Comparison of ENCODE assay signal across 26 cellular contexts in the genomic region with DNA sequence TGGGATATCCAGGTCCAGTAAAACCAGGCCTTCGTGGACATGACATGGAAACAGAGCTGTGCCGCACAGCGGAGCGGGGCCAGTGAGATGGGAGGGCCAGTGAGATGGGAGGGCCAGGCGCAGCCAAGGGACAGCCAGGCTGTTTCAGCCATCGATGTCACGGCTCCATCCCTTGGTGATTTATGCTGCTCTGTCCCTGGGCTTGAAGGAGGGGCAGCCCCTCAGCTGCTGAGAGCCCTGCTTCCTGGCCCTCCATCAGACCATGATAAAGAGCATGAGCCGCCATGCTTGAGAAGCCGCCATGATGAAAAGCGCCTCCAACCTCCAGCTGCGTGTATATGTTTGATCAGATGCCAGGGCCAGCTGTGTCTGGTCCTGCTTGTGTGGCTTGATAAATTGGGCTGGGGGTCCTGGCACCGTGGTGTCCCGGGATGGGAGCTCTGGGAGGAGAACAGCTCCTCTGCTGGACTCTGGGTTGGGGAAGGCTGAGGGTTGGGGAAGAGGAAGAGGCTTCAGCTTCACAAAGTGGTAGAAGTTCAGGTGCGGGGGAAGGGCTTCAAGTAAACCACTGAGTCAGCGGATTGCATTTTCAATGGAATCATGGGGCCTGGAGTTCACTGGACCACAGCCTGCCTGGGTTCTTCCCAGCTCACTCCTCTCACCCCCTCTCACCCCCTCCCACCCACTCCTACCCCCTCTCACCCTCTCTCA. TPM values are rescaled to one million over a fixed set of nuclear protein-coding genes. Genes with fewer than 3 reads are reported as not detected.
DNase-seq lines count a peak whose midpoint lies in the region; ATAC-seq, FAIRE-seq and TF ChIP-seq lines count a peak whose summit lies in the region.
"Had no signal": no experiment of that assay in that cellular context is flagged by ENCODE, and none has a peak within 500 bp of the region (broad histone marks: within the 10 kb centered on the region; RNA-seq: fewer than 3 reads in every experiment).

No MANE protein-coding gene starts in this region.

- BruUV-seq in K562 (replicated peaks; lab: Mats Ljungman, UMichigan), result no TSS peak

- H3K4me1 ChIP-seq in BE2C (0 out of 2 replicates have a peak, but pooled peaks cover 2% of the 10 kb centered on the region), K562 (replicated peaks in 1 of 2; ENCODE audit: control insufficient read depth in 2 of 2, insufficient read depth in 2 of 2, low read length in 2 of 2) (no peaks in the 10 kb centered on the region), left lung (no peaks in the 10 kb centered on the region), ovary (ENCODE audit: insufficient read depth) (no peaks in the 10 kb centered on the region)

- 3% methylated on average over 13 of the region's 15 CpGs for WGBS in K562 (ENCODE audit: insufficient coverage, low coverage, missing lambda C conversion rate)
- 87 to 89% (median 87%) methylated on average over 13 to 15 of the region's 15 CpGs for WGBS in ovary, 3 donors

- peak; percentile 13 for DNase-seq in BE2C
- no peak for DNase-seq in K562 (ENCODE audit: extremely low read depth in 1 of 4, low spot score in 3 of 4)
- peak; percentile 26 to 46 for DNase-seq in left lung
- peak in 4 of 5 donors; percentile 6 to 28 (median 10) for DNase-seq in ovary
- DNase-seq in NCI-H526 treated with DMSO at 0.1 percent for 48 hours (lab: John Stamatoyannopoulos, UW), result no peak
- no peak for DNase-seq in NCI-H1436 (lab: John Stamatoyannopoulos, UW)
- no peak for DNase-seq in brain microvascular endothelial cell
- DNase-seq: activated CD4-positive, alpha-beta T cell treated with anti-CD3 and anti-CD28 coated beads, Interleukin-2, amount 50 U/mL, for 4 hours; activated CD4-positive, CD25-positive, alpha-beta regulatory T cell; effector CD4-positive, alpha-beta T cell; NCI-H1092; NCI-H2029; NCI-H345; NCI-H82; SHP77; stimulated activated CD4-positive, alpha-beta T cell treated with anti-CD3 and anti-CD28 coated beads, Interleukin-2, amount 100 ng/mL, for 48 hours; SW 1271 had no signal

- no peak overlapping the region for H3K9ac ChIP-seq in K562 (ENCODE audit: insufficient read depth in 1 of 2, low read depth in 2 of 2, low read length in 2 of 2)

- H4K20me1 ChIP-seq in K562 (replicated peaks; ENCODE audit: control insufficient read depth, insufficient read depth, low read length), result no peaks in the 10 kb centered on the region; the same call in 1 of the 2 replicates

- H3K9me1 ChIP-seq in K562 (ENCODE audit: control insufficient read depth, insufficient read depth, low read length), result no peaks in the 10 kb centered on the region

- H3K27me3 ChIP-seq in BE2C (no peaks in the 10 kb centered on the region), K562 (ENCODE audit: control insufficient read depth in 2 of 2, insufficient read depth in 2 of 2, low read length in 2 of 2) (peaks cover 0 to 53% of the 10 kb centered on the region in 2 experiments; a peak in 3 of 5 replicates), left lung (peaks cover 0 to 13% of the 10 kb centered on the region in 2 donors), ovary (no peaks in the 10 kb centered on the region), brain microvascular endothelial cell (replicated peaks) (no peaks in the 10 kb centered on the region)

- no peak for FAIRE-seq in K562 (lab: Jason Lieb, UNC)
- FAIRE-seq: GM12878, urothelium cell line had no signal

- H3K79me2 ChIP-seq in K562 (ENCODE audit: control insufficient read depth, insufficient read depth, low read length), result no peaks in the 10 kb centered on the region

- H3K36me3 ChIP-seq in BE2C, result no peaks in the 10 kb centered on the region
- no peaks in the 10 kb centered on the region for H3K36me3 ChIP-seq in K562 (ENCODE audit: control insufficient read depth, insufficient read depth, low read length)
- H3K36me3 ChIP-seq in left lung, result no peaks in the 10 kb centered on the region
- H3K36me3 ChIP-seq in ovary, result no peaks in the 10 kb centered on the region
- no peaks in the 10 kb centered on the region for H3K36me3 ChIP-seq in brain microvascular endothelial cell (replicated peaks)
- H3K36me3 ChIP-seq: neutrophil had no signal

- TF ChIP-seq EP300 in K562 (IDR thresholded peaks at IDR 0.05; ENCODE audit: low read length), result no peak
- no peak for TF ChIP-seq EP300 in ovary (IDR thresholded peaks at IDR 0.05)

- H3K4me3 ChIP-seq in BE2C (ENCODE audit: low read depth, low read length), result no peak overlapping the region
- no peak overlapping the region for H3K4me3 ChIP-seq in K562
- H3K4me3 ChIP-seq in left lung, result no peak overlapping the region
- H3K4me3 ChIP-seq in ovary, result no peak overlapping the region
- no peak overlapping the region for H3K4me3 ChIP-seq in brain microvascular endothelial cell (ENCODE audit: low read depth, low read length)
- H3K4me3 ChIP-seq: GM12878 had no signal

- no peak overlapping the region for H3K4me2 ChIP-seq in K562 (ENCODE audit: insufficient read depth, low read length)

- POLR2A ChIA-PET in K562 (lab: Yijun Ruan, JAX), result no interaction called here

- TF ChIP-seq RAD21 in K562 (CRISPR knock-in tag; conservative IDR thresholded peaks at IDR 0.05 in 1 of 2, IDR thresholded peaks at IDR 0.05 in 1 of 2), result no peak

- TF ChIP-seq POLR2A in K562 (conservative IDR thresholded peaks at IDR 0.05) (no peak), ovary (IDR thresholded peaks at IDR 0.05) (no peak)

- TF ChIP-seq CTCF in BE2C (IDR thresholded peaks at IDR 0.05; ENCODE audit: low read depth, low read length) (no peak), K562 (IDR thresholded peaks at IDR 0.05 in 2 of 3, conservative IDR thresholded peaks at IDR 0.05 in 1 of 3; ENCODE audit: insufficient read depth in 2 of 3, low read depth in 1 of 3, low read length in 3 of 3) (no peak), left lung (IDR thresholded peaks at IDR 0.05) (no peak), ovary (IDR thresholded peaks at IDR 0.05) (no peak), brain microvascular endothelial cell (IDR thresholded peaks at IDR 0.05; ENCODE audit: low read depth, low read length, missing control alignments) (no peak)

- H3K27ac ChIP-seq in K562 (ENCODE audit: extremely low read depth, low read depth, low read length) (no peak overlapping the region), left lung (no peak overlapping the region), ovary (no peak overlapping the region), brain microvascular endothelial cell (no peak overlapping the region)
- H3K27ac ChIP-seq: C4-2B, HL-60, neutrophil had no signal

- H3K9me3 ChIP-seq in BE2C (no peaks in the 10 kb centered on the region), K562 (replicated peaks; ENCODE audit: control insufficient read depth, insufficient read depth, low read depth, low read length) (no peaks in the 10 kb centered on the region), left lung (no peaks in the 10 kb centered on the region), ovary (no peaks in the 10 kb centered on the region)
- H3K9me3 ChIP-seq: neutrophil had no signal

- intact Hi-C loops in K562 (cut with micrococcal nuclease), result no loop called here
- intact Hi-C loops in left lung (cut with DNase I), result no loop called here
- intact Hi-C loops in ovary (cut with DNase I), result no loop called here

- H2AFZ ChIP-seq in K562 (ENCODE audit: low read depth, low read length), result no peak overlapping the region

- ATAC-seq in K562 (no peak), left lung (no peak), HG02610 (IDR thresholded peaks at IDR 0.05; ENCODE audit: unreplicated experiment) (no peak)
- ATAC-seq: GM12878; left lobe of liver; stimulated activated memory B cell treated with anti-CD40 and anti-IgM and Interleukin-4, amounts not matched to agents 10 μg/mL and 1 μg/mL and 100 μg/mL, for 72 hours had no signal

- CTCF ChIA-PET in K562 (lab: Yijun Ruan, JAX; ENCODE audit: low intra/inter-chr PET ratio), result no interaction called here

- in situ Hi-C loops in K562 (cut with MboI) (no loop called here), brain microvascular endothelial cell (cut with HindIII; ENCODE audit: low pct_ligation_motif_present, low sequenced_read_pairs) (loop anchor here (10.0 to 25.0 kb wide), 2 partner anchors 71 to 148 kb away; no protein-coding TSS in a partner anchor)

TF ChIP-seq in K562, 482 proteins besides CTCF, POLR2A, EP300 and RAD21 (continues in another document):
- TF ChIP-seq C11orf30 (IDR thresholded peaks at IDR 0.05; ENCODE audit: low read depth), result peak; percentile 43

RNA-seq across cellular contexts. Expression of gene COL5A1, which starts 6.0 kb away (rescaled TPM):
- polyA plus RNA-seq in BE2C (2012; ENCODE audit: insufficient read depth, insufficient read length, low read depth), result 2.0 TPM
- 0.07 and 0.42 TPM in 2 replicates for total RNA-seq in K562 (2011; cell fraction: chromatin; rRNA removed; ENCODE audit: low replicate concordance)
- under 0.01 TPM in 1 of 2 replicates, not detected in the other for total RNA-seq in K562 (2011; cell fraction: nucleolus; rRNA removed)
- not detected in 2 replicates for total RNA-seq in K562 (2011; cell fraction: nucleoplasm; rRNA removed)
- total RNA-seq in K562 (2014; rRNA removed), result under 0.01 TPM in 1 of 2 replicates, not detected in the other
- not detected in 2 replicates for total RNA-seq in K562 (2014; rRNA removed; fragmentation: Illumina TruSeq; extraction: Trizol)
- not detected in 2 replicates for total RNA-seq in K562 (2015; rRNA removed; fragmentation: Illumina TruSeq; extraction: Trizol)
- total RNA-seq in K562 (2021), result 0.13 TPM in 2 replicates
- polyA plus RNA-seq in K562 (2011; rRNA removed), result not detected in 2 replicates
- 0.01 and 0.04 TPM in 2 replicates for polyA plus RNA-seq in K562 (2011; cell fraction: cytosol; rRNA removed)
- polyA plus RNA-seq in K562 (2011; cell fraction: nucleus; rRNA removed), result 0.04 and 0.23 TPM in 2 replicates
- 0.26 TPM in 2 replicates for polyA plus RNA-seq in K562 (2012)
- not detected in 2 replicates for polyA plus RNA-seq in K562 (2014; fragmentation: Illumina TruSeq; extraction: Trizol)
- not detected for polyA plus RNA-seq in K562 (2014; fragmentation: Nextera tagmentation; extraction: Ambion mirVana)
- 0.04 TPM in 1 of 2 replicates, not detected in the other for polyA plus RNA-seq in K562 (2014; rRNA removed)
- not detected in 2 replicates for polyA minus RNA-seq in K562 (2011; rRNA and poly(A)+ RNA removed)
- polyA minus RNA-seq in K562 (2011; cell fraction: cytosol; rRNA and poly(A)+ RNA removed), result 0.55 TPM in 1 of 2 replicates, not detected in the other
- polyA minus RNA-seq in K562 (2011; cell fraction: nucleus; rRNA and poly(A)+ RNA removed), result under 0.01 TPM in 1 of 2 replicates, not detected in the other
- total RNA-seq in left lung, result 100 to 1,000 TPM; 205 to 357 TPM
- 100 to 1,000 TPM in 1 of 7 donors, 10 to 100 TPM in 6; 28.1 to 117 (median 58.6) TPM for total RNA-seq in ovary
- polyA plus RNA-seq in ovary, result 10 to 100 TPM; 37.4 to 54.6 TPM
- total RNA-seq: activated T-helper 2 cell treated with anti-CD3 and anti-CD28 coated beads, Interferon-gamma antibody, Interleukin-2, Interleukin-4, amounts not matched to agents 10 μg/mL and 5 μg/mL and 100 μg/mL, durations not matched to agents 14 hours and 24 hours and 36 hours had no signal

Comparison
In these comparisons a context has a peak if more than half of its experiments do, and no peak if none do; other contexts are left out.
1. DNase-seq: peak in BE2C (single experiment), left lung (2 of 2) and ovary (4 of 5); none in K562 (0 of 4), NCI-H526 treated with DMSO at 0.1 percent for 48 hours (single experiment), NCI-H1436 (single experiment) and brain microvascular endothelial cell (single experiment).
2. RNA of gene COL5A1, which starts 6.0 kb away (total RNA-seq): 205 to 357 TPM in left lung and 28.1 to 117 TPM in ovary; under 0.01 to 0.42 TPM in K562; every median in the first group is over 10 times any median in the second.